ENCODE assay signal across 2 cellular contexts in the genomic region with DNA sequence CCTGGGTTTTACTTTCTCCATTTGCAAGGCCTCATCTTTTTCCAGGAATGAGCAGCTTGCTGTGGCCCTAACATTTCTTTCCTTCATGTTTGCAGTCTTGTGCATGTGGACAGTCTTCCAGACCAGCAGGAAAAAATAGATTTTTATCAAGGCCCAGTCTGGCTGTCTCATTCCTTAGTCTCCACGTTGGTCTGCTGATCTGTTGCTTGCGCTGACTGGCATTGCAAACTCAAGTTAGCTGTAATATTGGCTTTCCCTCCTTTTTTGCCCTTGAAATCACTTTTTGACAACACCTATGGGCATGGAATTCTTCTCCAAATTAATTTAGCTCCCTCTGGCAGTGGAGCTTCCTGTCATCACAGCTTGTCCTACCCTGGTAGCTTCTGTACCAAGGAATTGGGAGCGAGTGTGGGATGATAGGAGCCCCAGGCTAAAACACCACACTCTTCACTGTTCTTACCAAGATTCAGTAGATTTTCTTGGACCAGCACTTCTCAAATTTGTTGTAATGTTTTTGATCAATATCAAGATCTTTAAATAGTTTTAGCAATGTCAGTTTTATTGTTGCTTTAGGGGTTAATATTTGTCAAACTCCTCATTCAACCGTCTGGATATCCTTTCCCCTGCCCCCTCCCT.
A peak's percentile ranks its signal among the peaks of the same experiment; 100 is the strongest.
TF ChIP-seq lines count a peak whose summit lies in the region.

No MANE protein-coding gene starts in this region.

TF ChIP-seq in HEK293, 187 proteins besides CTCF, POLR2A, EP300 and RAD21:
- TF ChIP-seq ZNF48 (tag by site-specific recombination; IDR thresholded peaks at IDR 0.05) (no peak), ZNF174 (tag by site-specific recombination; IDR thresholded peaks at IDR 0.05) (no peak), ZNF514 (tag by site-specific recombination; IDR thresholded peaks at IDR 0.05) (no peak), ZSCAN23 (tag by site-specific recombination; IDR thresholded peaks at IDR 0.05) (no peak), ZNF677 (tag by site-specific recombination; IDR thresholded peaks at IDR 0.05) (peak; percentile 99), ZNF76 (tag by site-specific recombination; IDR thresholded peaks at IDR 0.05; ENCODE audit: borderline replicate concordance, low read depth) (no peak), GLI2 (tag by site-specific recombination; IDR thresholded peaks at IDR 0.05; ENCODE audit: borderline replicate concordance, low read depth) (no peak), GLI4 (tag by site-specific recombination; IDR thresholded peaks at IDR 0.05) (no peak), TRIM28 (IDR thresholded peaks at IDR 0.05; ENCODE audit: borderline replicate concordance, low read length) (peak; percentile 39; the same call in 1 of the 2 replicates), YY2 (tag by site-specific recombination; IDR thresholded peaks at IDR 0.05) (no peak), ZNF37A (tag by site-specific recombination; IDR thresholded peaks at IDR 0.05) (no peak), ZBTB21 (tag by site-specific recombination; IDR thresholded peaks at IDR 0.05) (no peak)
- TF ChIP-seq, protein P1, sequence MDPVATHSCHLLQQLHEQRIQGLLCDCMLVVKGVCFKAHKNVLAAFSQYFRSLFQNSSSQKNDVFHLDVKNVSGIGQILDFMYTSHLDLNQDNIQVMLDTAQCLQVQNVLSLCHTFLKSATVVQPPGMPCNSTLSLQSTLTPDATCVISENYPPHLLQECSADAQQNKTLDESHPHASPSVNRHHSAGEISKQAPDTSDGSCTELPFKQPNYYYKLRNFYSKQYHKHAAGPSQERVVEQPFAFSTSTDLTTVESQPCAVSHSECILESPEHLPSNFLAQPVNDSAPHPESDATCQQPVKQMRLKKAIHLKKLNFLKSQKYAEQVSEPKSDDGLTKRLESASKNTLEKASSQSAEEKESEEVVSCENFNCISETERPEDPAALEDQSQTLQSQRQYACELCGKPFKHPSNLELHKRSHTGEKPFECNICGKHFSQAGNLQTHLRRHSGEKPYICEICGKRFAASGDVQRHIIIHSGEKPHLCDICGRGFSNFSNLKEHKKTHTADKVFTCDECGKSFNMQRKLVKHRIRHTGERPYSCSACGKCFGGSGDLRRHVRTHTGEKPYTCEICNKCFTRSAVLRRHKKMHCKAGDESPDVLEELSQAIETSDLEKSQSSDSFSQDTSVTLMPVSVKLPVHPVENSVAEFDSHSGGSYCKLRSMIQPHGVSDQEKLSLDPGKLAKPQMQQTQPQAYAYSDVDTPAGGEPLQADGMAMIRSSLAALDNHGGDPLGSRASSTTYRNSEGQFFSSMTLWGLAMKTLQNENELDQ (tag by site-specific recombination; IDR thresholded peaks at IDR 0.05; ENCODE audit: low read depth) = no peak
- TF ChIP-seq, protein P2, sequence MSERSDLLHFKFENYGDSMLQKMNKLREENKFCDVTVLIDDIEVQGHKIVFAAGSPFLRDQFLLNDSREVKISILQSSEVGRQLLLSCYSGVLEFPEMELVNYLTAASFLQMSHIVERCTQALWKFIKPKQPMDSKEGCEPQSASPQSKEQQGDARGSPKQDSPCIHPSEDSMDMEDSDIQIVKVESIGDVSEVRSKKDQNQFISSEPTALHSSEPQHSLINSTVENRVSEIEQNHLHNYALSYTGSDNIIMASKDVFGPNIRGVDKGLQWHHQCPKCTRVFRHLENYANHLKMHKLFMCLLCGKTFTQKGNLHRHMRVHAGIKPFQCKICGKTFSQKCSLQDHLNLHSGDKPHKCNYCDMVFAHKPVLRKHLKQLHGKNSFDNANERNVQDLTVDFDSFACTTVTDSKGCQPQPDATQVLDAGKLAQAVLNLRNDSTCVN (tag by site-specific recombination; optimal IDR thresholded peaks at IDR 0.05) = no peak

TF ChIP-seq in K562, 482 proteins besides CTCF, POLR2A, EP300 and RAD21:
- TF ChIP-seq, protein P3, sequence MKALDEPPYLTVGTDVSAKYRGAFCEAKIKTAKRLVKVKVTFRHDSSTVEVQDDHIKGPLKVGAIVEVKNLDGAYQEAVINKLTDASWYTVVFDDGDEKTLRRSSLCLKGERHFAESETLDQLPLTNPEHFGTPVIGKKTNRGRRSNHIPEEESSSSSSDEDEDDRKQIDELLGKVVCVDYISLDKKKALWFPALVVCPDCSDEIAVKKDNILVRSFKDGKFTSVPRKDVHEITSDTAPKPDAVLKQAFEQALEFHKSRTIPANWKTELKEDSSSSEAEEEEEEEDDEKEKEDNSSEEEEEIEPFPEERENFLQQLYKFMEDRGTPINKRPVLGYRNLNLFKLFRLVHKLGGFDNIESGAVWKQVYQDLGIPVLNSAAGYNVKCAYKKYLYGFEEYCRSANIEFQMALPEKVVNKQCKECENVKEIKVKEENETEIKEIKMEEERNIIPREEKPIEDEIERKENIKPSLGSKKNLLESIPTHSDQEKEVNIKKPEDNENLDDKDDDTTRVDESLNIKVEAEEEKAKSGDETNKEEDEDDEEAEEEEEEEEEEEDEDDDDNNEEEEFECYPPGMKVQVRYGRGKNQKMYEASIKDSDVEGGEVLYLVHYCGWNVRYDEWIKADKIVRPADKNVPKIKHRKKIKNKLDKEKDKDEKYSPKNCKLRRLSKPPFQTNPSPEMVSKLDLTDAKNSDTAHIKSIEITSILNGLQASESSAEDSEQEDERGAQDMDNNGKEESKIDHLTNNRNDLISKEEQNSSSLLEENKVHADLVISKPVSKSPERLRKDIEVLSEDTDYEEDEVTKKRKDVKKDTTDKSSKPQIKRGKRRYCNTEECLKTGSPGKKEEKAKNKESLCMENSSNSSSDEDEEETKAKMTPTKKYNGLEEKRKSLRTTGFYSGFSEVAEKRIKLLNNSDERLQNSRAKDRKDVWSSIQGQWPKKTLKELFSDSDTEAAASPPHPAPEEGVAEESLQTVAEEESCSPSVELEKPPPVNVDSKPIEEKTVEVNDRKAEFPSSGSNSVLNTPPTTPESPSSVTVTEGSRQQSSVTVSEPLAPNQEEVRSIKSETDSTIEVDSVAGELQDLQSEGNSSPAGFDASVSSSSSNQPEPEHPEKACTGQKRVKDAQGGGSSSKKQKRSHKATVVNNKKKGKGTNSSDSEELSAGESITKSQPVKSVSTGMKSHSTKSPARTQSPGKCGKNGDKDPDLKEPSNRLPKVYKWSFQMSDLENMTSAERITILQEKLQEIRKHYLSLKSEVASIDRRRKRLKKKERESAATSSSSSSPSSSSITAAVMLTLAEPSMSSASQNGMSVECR (CRISPR knock-in tag; IDR thresholded peaks at IDR 0.05) = no peak
- no peak for TF ChIP-seq NFXL1 (CRISPR knock-in tag; IDR thresholded peaks at IDR 0.05)
